7 cellular contexts compared by ENCODE assay signal in genomic region chr11:86289508-86290280, GRCh38. TPM values are rescaled to one million over a fixed set of nuclear protein-coding genes. Genes with fewer than 3 reads are reported as not detected.
A peak's percentile ranks its signal among the peaks of the same experiment; 100 is the strongest.
DNase-seq lines count a peak whose midpoint lies in the region; ATAC-seq, FAIRE-seq and TF ChIP-seq lines count a peak whose summit lies in the region.
"Not testable (repeated sequence)": the region's sequence is repeated elsewhere in the genome, so short reads cannot be mapped to it uniquely, and the experiment has no call there.

No MANE protein-coding gene starts in this region.

- TF ChIP-seq CTCF in IMR-90 (conservative IDR thresholded peaks at IDR 0.05; ENCODE audit: low read depth, low read length); bronchial epithelial cell (IDR thresholded peaks at IDR 0.05; ENCODE audit: insufficient read depth, low read length, severe bottlenecking); fibroblast of lung (conservative IDR thresholded peaks at IDR 0.05 in 1 of 2, IDR thresholded peaks at IDR 0.05 in 1 of 2; ENCODE audit: low read depth in 1 of 2, low read length in 2 of 2): not testable (repeated sequence)

- BruUV-seq in IMR-90 (replicated peaks; lab: Mats Ljungman, UMichigan): not testable (repeated sequence)

- H3K4me2 ChIP-seq in IMR-90 (ENCODE audit: low read depth, low read length); fibroblast of lung (ENCODE audit: extremely low read depth, insufficient read depth, low read length): not testable (repeated sequence)

- intact Hi-C loops in IMR-90 (cut with micrococcal nuclease): loop anchor here (5.0 kb wide), 2 partner anchors 247 to 692 kb away; no protein-coding TSS in a partner anchor

- not testable (repeated sequence) for H2BK15ac ChIP-seq in IMR-90 (ENCODE audit: low read depth, low read length)

- H3K4me1 ChIP-seq in IMR-90 (ENCODE audit: control insufficient read depth, insufficient read depth, low read length); fibroblast of lung (ENCODE audit: control insufficient read depth, extremely low read depth, insufficient read depth, low read length): not testable (repeated sequence)

- peaks cover 48% of the 10 kb centered on the region for H3K36me3 Mint-ChIP-seq in activated T-cell treated with anti-CD3 and anti-CD28 coated beads, Interleukin-2, amount 50 U/mL, for 24 hours (ENCODE audit: low read depth)
- peaks cover 0 to 33% of the 10 kb centered on the region in 2 donors for H3K36me3 Mint-ChIP-seq in activated naive CD4-positive, alpha-beta T cell treated with anti-CD3 and anti-CD28 coated beads, Interleukin-2, amount 50 U/mL, for 72 hours
- H3K36me3 Mint-ChIP-seq in natural killer cell treated with Interleukin-12 subunit alpha and Interleukin-12 subunit beta and Interleukin-15 and Interleukin-18, amount 100 ng/mL, for 72 hours: peaks cover 15% of the 10 kb centered on the region

- CTCF ChIA-PET in IMR-90 (lab: Yijun Ruan, JAX): interaction anchor here (0.6 to 0.7 kb wide), 4 partner anchors 13 to 1730 kb away, joined by 3 to 9 read pairs (median 4); partner anchors contain the start of gene HIKESHI

- H3K4me3 ChIP-seq in IMR-90 (ENCODE audit: insufficient read depth, low read depth, low read length); bronchial epithelial cell (ENCODE audit: low read depth, low read length); fibroblast of lung (replicated peaks in 1 of 4; ENCODE audit: control extremely low read depth in 1 of 4, insufficient read depth in 1 of 4, low read depth in 3 of 4, low read length in 4 of 4): not testable (repeated sequence)

- not testable (repeated sequence) for H2BK20ac ChIP-seq in IMR-90 (ENCODE audit: low read depth, low read length)

- dilution Hi-C loops in IMR-90 (cut with HindIII; ENCODE audit: low sequenced_read_pairs, unreplicated experiment): not testable (repeated sequence)

- H2AFZ ChIP-seq in IMR-90 (replicated peaks; ENCODE audit: low read length, poor library complexity); fibroblast of lung (ENCODE audit: low read length): not testable (repeated sequence)

- not testable (repeated sequence) for H3K79me1 ChIP-seq in IMR-90 (ENCODE audit: low read depth in 1 of 2, low read length in 2 of 2)

- not testable (repeated sequence) for H4K91ac ChIP-seq in IMR-90 (ENCODE audit: insufficient read depth, low read depth, low read length)

- in situ Hi-C loops in IMR-90 (cut with MboI; ENCODE audit: low sequenced_read_pairs): loop anchor here (10.0 to 25.0 kb wide), 2 partner anchors 425 to 602 kb away; partner anchors contain the start of gene CCDC89

- peak overlapping the region; percentile 49 for H3K4me3 Mint-ChIP-seq in activated T-cell treated with anti-CD3 and anti-CD28 coated beads, Interleukin-2, amount 50 U/mL, for 24 hours
- H3K4me3 Mint-ChIP-seq in natural killer cell treated with Interleukin-12 subunit alpha and Interleukin-12 subunit beta and Interleukin-15 and Interleukin-18, amount 100 ng/mL, for 72 hours: peak overlapping the region; percentile 87

- not testable (repeated sequence) for H4K20me1 ChIP-seq in IMR-90 (ENCODE audit: insufficient read depth, low read length); fibroblast of lung (ENCODE audit: control insufficient read depth, extremely low read depth, insufficient read depth, low read length)

- no CpG with 5 or more reads among the region's 9 CpGs for WGBS in IMR-90 (ENCODE audit: extremely low coverage in 2 of 2, insufficient read length in 1 of 2), 2 experiments

- not testable (repeated sequence) for H3K18ac ChIP-seq in IMR-90 (ENCODE audit: low read depth, low read length)

- H3K14ac ChIP-seq in IMR-90 (replicated peaks; ENCODE audit: low read depth, low read length): not testable (repeated sequence)

- not testable (repeated sequence) for TF ChIP-seq POLR2A in IMR-90 (IDR thresholded peaks at IDR 0.05; ENCODE audit: low read depth, low read length)

- not testable (repeated sequence) for ATAC-seq in IMR-90 (ENCODE audit: low read depth); activated naive CD4-positive, alpha-beta T cell treated with anti-CD3 and anti-CD28 coated beads, Interleukin-2, amount 50 U/mL, for 72 hours; natural killer cell treated with Interleukin-12 subunit alpha and Interleukin-12 subunit beta and Interleukin-15 and Interleukin-18, amount 100 ng/mL, for 72 hours

- not testable (repeated sequence) for H3K23ac ChIP-seq in IMR-90 (ENCODE audit: low read depth, low read length)

- POLR2A ChIA-PET in IMR-90 (lab: Charles Lee; ENCODE audit: unreplicated experiment): not testable (repeated sequence)

- H2BK120ac ChIP-seq in IMR-90 (ENCODE audit: low read depth, low read length): not testable (repeated sequence)

- H3K27me3 Mint-ChIP-seq in activated T-cell treated with anti-CD3 and anti-CD28 coated beads, Interleukin-2, amount 50 U/mL, for 24 hours; natural killer cell treated with Interleukin-12 subunit alpha and Interleukin-12 subunit beta and Interleukin-15 and Interleukin-18, amount 100 ng/mL, for 72 hours: not testable (repeated sequence)

- H3K9me3 Mint-ChIP-seq in activated T-cell treated with anti-CD3 and anti-CD28 coated beads, Interleukin-2, amount 50 U/mL, for 24 hours; activated naive CD4-positive, alpha-beta T cell treated with anti-CD3 and anti-CD28 coated beads, Interleukin-2, amount 50 U/mL, for 72 hours; natural killer cell treated with Interleukin-12 subunit alpha and Interleukin-12 subunit beta and Interleukin-15 and Interleukin-18, amount 100 ng/mL, for 72 hours: not testable (repeated sequence)

- H3K4me1 Mint-ChIP-seq in activated T-cell treated with anti-CD3 and anti-CD28 coated beads, Interleukin-2, amount 50 U/mL, for 24 hours (ENCODE audit: low read depth): peaks cover 91% of the 10 kb centered on the region
- peaks cover 57 to 62% of the 10 kb centered on the region in 2 donors for H3K4me1 Mint-ChIP-seq in natural killer cell treated with Interleukin-12 subunit alpha and Interleukin-12 subunit beta and Interleukin-15 and Interleukin-18, amount 100 ng/mL, for 72 hours (ENCODE audit: low read depth in 2 of 2)

- not testable (repeated sequence) for H3K56ac ChIP-seq in IMR-90 (ENCODE audit: extremely low read depth, insufficient read depth, low read length)

- not testable (repeated sequence) for H3K36me3 ChIP-seq in IMR-90 (ENCODE audit: control insufficient read depth, insufficient read depth, low read length); bronchial epithelial cell (ENCODE audit: control insufficient read depth, insufficient read depth, low read length); fibroblast of lung (ENCODE audit: control insufficient read depth, insufficient read depth, low read length)

- H3K27ac ChIP-seq in IMR-90 (ENCODE audit: insufficient read depth, low read length); fibroblast of lung (ENCODE audit: insufficient read depth, low read length): not testable (repeated sequence)

- not testable (repeated sequence) for H3K9me1 ChIP-seq in IMR-90 (ENCODE audit: insufficient read depth, low read length)

- not testable (repeated sequence) for TF ChIP-seq RAD21 in IMR-90 (IDR thresholded peaks at IDR 0.05; ENCODE audit: low read length)

- H3K9ac ChIP-seq in IMR-90 (ENCODE audit: low read depth, low read length); fibroblast of lung (ENCODE audit: insufficient read depth, low read length): not testable (repeated sequence)

- not testable (repeated sequence) for FAIRE-seq in bronchial epithelial cell (lab: Jason Lieb, UNC)

- H3K27ac Mint-ChIP-seq in activated T-cell treated with anti-CD3 and anti-CD28 coated beads, Interleukin-2, amount 50 U/mL, for 24 hours: peak overlapping the region; percentile 95
- H3K27ac Mint-ChIP-seq in activated naive CD4-positive, alpha-beta T cell treated with anti-CD3 and anti-CD28 coated beads, Interleukin-2, amount 50 U/mL, for 72 hours: peak overlapping the region; percentile 86 to 97
- peak overlapping the region; percentile 83 to 94 for H3K27ac Mint-ChIP-seq in natural killer cell treated with Interleukin-12 subunit alpha and Interleukin-12 subunit beta and Interleukin-15 and Interleukin-18, amount 100 ng/mL, for 72 hours

- not testable (repeated sequence) for H3K79me2 ChIP-seq in fibroblast of lung (ENCODE audit: control insufficient read depth, insufficient read depth, low read length)

- H3K27me3 ChIP-seq in IMR-90 (ENCODE audit: control insufficient read depth, insufficient read depth, low read length); bronchial epithelial cell (ENCODE audit: control insufficient read depth, insufficient read depth, low read length); fibroblast of lung (ENCODE audit: control insufficient read depth, insufficient read depth, low read length): not testable (repeated sequence)

- H3K9me3 ChIP-seq in IMR-90 (ENCODE audit: control insufficient read depth, insufficient read depth, low read length); fibroblast of lung (ENCODE audit: control insufficient read depth, insufficient read depth, low read depth, low read length): not testable (repeated sequence)

- H4K8ac ChIP-seq in IMR-90 (ENCODE audit: low read depth in 2 of 2, low read length in 2 of 2): not testable (repeated sequence)

- not testable (repeated sequence) for H4K5ac ChIP-seq in IMR-90 (ENCODE audit: low read depth, low read length)

- not testable (repeated sequence) for H2AK9ac ChIP-seq in IMR-90 (replicated peaks; ENCODE audit: low read depth, low read length, poor library complexity)

- H3K4ac ChIP-seq in IMR-90 (ENCODE audit: low read depth, low read length): not testable (repeated sequence)

- not testable (repeated sequence) for H2AK5ac ChIP-seq in IMR-90 (ENCODE audit: low read depth, low read length)

- peak; percentile 41 for DNase-seq in IMR-90
- DNase-seq in RPMI7951 (ENCODE audit: low read depth): peak; percentile 11
- DNase-seq in activated T-cell treated with anti-CD3 and anti-CD28 coated beads, Interleukin-2, amount 50 U/mL, for 24 hours: peak; percentile 38
- not testable (repeated sequence) for DNase-seq in activated naive CD4-positive, alpha-beta T cell treated with anti-CD3 and anti-CD28 coated beads, Interleukin-2, amount 50 U/mL, for 72 hours (ENCODE audit: low spot score in 2 of 2); natural killer cell treated with Interleukin-12 subunit alpha and Interleukin-12 subunit beta and Interleukin-15 and Interleukin-18, amount 100 ng/mL, for 72 hours (ENCODE audit: low spot score)
- DNase-seq in bronchial epithelial cell (ENCODE audit: low read depth): peak; percentile 21
- peak; percentile 18 to 26 for DNase-seq in fibroblast of lung (ENCODE audit: low read depth in 2 of 2)

- not testable (repeated sequence) for H2BK5ac ChIP-seq in IMR-90 (ENCODE audit: low read depth, low read length, poor library complexity, severe bottlenecking)

RNA-seq across cellular contexts. Expression of gene HIKESHI, which starts 12.3 kb away (rescaled TPM):
- 73.5 and 98.6 TPM in 2 replicates for total RNA-seq in IMR-90 (2012; rRNA removed)
- polyA plus RNA-seq in IMR-90 (2012; rRNA removed): 46.7 and 49.4 TPM in 2 replicates
- polyA plus RNA-seq in IMR-90 (2012; cell fraction: cytosol; rRNA removed): 23.6 and 31.4 TPM in 2 replicates
- polyA plus RNA-seq in IMR-90 (2012; cell fraction: nucleus; rRNA removed; ENCODE audit: low replicate concordance): 10.0 and 32.2 TPM in 2 replicates
- total RNA-seq in RPMI7951 (2014; rRNA removed; shearing (Covaris generic)): 129 and 133 TPM in 2 replicates
- 10 to 100 TPM; 41.5 to 47.8 TPM for total RNA-seq in activated naive CD4-positive, alpha-beta T cell treated with anti-CD3 and anti-CD28 coated beads, Interleukin-2, amount 50 U/mL, for 72 hours
- 48.2 and 63.1 TPM in 2 replicates for total RNA-seq in bronchial epithelial cell
- 73.2 and 74.3 TPM in 2 replicates for total RNA-seq in fibroblast of lung
- polyA plus RNA-seq in fibroblast of lung: 63.0 and 64.1 TPM in 2 replicates
- 65.4 and 70.6 TPM in 2 replicates for polyA plus RNA-seq in fibroblast of lung (2012)
- polyA minus RNA-seq in fibroblast of lung (ENCODE audit: low replicate concordance): 60.9 and 116 TPM in 2 replicates
- 10 to 100 TPM; 42.7 to 64.3 TPM for total RNA-seq in natural killer cell treated with Interleukin-12 subunit alpha and Interleukin-12 subunit beta and Interleukin-15 and Interleukin-18, amount 100 ng/mL, for 72 hours

RNA-seq across cellular contexts. Expression of gene EED, which starts 45.1 kb away (rescaled TPM):
- total RNA-seq in IMR-90 (2012; rRNA removed) (11.1 and 20.3 TPM in 2 replicates), bronchial epithelial cell (13.7 and 14.1 TPM in 2 replicates), fibroblast of lung (19.5 and 22.3 TPM in 2 replicates)
- polyA plus RNA-seq in IMR-90 (2012; rRNA removed) (9.5 and 11.5 TPM in 2 replicates), fibroblast of lung (13.0 and 15.4 TPM in 2 replicates)
- 2.1 and 3.7 TPM in 2 replicates for polyA plus RNA-seq in IMR-90 (2012; cell fraction: cytosol; rRNA removed)
- polyA plus RNA-seq in IMR-90 (2012; cell fraction: nucleus; rRNA removed; ENCODE audit: low replicate concordance): 3.2 and 23.1 TPM in 2 replicates
- 23.1 and 27.6 TPM in 2 replicates for total RNA-seq in RPMI7951 (2014; rRNA removed; shearing (Covaris generic))
- total RNA-seq in activated naive CD4-positive, alpha-beta T cell treated with anti-CD3 and anti-CD28 coated beads, Interleukin-2, amount 50 U/mL, for 72 hours: 100 to 1,000 TPM in 1 of 2 donors, 10 to 100 TPM in 1; 55.1 to 104 TPM
- 17.5 and 21.6 TPM in 2 replicates for polyA plus RNA-seq in fibroblast of lung (2012)
- polyA minus RNA-seq in fibroblast of lung (ENCODE audit: low replicate concordance): 2.1 TPM in 1 of 2 replicates, not detected in the other
- total RNA-seq in natural killer cell treated with Interleukin-12 subunit alpha and Interleukin-12 subunit beta and Interleukin-15 and Interleukin-18, amount 100 ng/mL, for 72 hours: 100 to 1,000 TPM in 1 of 2 donors, 10 to 100 TPM in 1; 89.3 to 143 TPM
